ENCODE assay signal across 1 cellular context in genomic region chr2:179768765-179769164, GRCh38.
TF ChIP-seq lines count a peak whose summit lies in the region.

No MANE protein-coding gene starts in this region.

TF ChIP-seq in endothelial cell of umbilical vein, 7 proteins besides CTCF, POLR2A, EP300 and RAD21 (continued from another document):
- TF ChIP-seq GATA2 (IDR thresholded peaks at IDR 0.05; ENCODE audit: insufficient read depth, insufficient read length, low read depth, low read length) (no peak), EZH2 (IDR thresholded peaks at IDR 0.05; ENCODE audit: borderline replicate concordance, low read depth, low read length, severe bottlenecking) (no peak), MYC (IDR thresholded peaks at IDR 0.05; ENCODE audit: low read depth, low read length) (no peak), FOS (IDR thresholded peaks at IDR 0.05; ENCODE audit: borderline replicate concordance, insufficient read depth, low read length) (no peak)
- TF ChIP-seq, protein P1, sequence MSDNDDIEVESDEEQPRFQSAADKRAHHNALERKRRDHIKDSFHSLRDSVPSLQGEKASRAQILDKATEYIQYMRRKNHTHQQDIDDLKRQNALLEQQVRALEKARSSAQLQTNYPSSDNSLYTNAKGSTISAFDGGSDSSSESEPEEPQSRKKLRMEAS (IDR thresholded peaks at IDR 0.05; ENCODE audit: insufficient read depth, insufficient read length), result no peak
